8 cellular contexts compared by ENCODE assay signal in genomic region chr17:58082341-58082869, GRCh38. TPM values are rescaled to one million over a fixed set of nuclear protein-coding genes. Genes with fewer than 3 reads are reported as not detected.
DNase-seq lines count a peak whose midpoint lies in the region; ATAC-seq lines count a peak whose summit lies in the region.

No MANE protein-coding gene starts in this region.

- H3K27me3 ChIP-seq in ACC112 (ENCODE audit: insufficient read depth, low read length) (peaks cover 26% of the 10 kb centered on the region), HUES6 (ENCODE audit: control insufficient read depth, insufficient read depth, low read length) (peaks cover 3% of the 10 kb centered on the region; the same call in 1 of the 2 replicates)

- H3K4me3 ChIP-seq in ACC112 (ENCODE audit: low read depth, low read length), result no peak overlapping the region
- peak overlapping the region; percentile 57 for H3K4me3 ChIP-seq in HUES6 (ENCODE audit: low read depth, low read length)

- no peak for ATAC-seq in natural killer cell treated with Interleukin-12 subunit alpha and Interleukin-12 subunit beta and Interleukin-15 and Interleukin-18, amount 100 ng/mL, for 72 hours
- no peak for ATAC-seq in GM18909 (IDR thresholded peaks at IDR 0.05; ENCODE audit: poor library complexity, unreplicated experiment)

- H3K9me3 Mint-ChIP-seq in natural killer cell treated with Interleukin-12 subunit alpha and Interleukin-12 subunit beta and Interleukin-15 and Interleukin-18, amount 100 ng/mL, for 72 hours, result no peaks in the 10 kb centered on the region

- no peak overlapping the region for H3K4me3 Mint-ChIP-seq in natural killer cell treated with Interleukin-12 subunit alpha and Interleukin-12 subunit beta and Interleukin-15 and Interleukin-18, amount 100 ng/mL, for 72 hours

- H2AFZ ChIP-seq in ACC112 (ENCODE audit: low read length, unreplicated experiment), result peak overlapping the region; percentile 98

- H3K36me3 ChIP-seq in ACC112 (ENCODE audit: insufficient read depth, low read length) (peaks cover 8% of the 10 kb centered on the region; the same call in 1 of the 2 replicates), HUES6 (ENCODE audit: control insufficient read depth, insufficient read depth, low read length) (peaks cover 25% of the 10 kb centered on the region)

- no peak overlapping the region for H3K27ac ChIP-seq in ACC112 (ENCODE audit: low read depth, low read length)
- H3K27ac ChIP-seq in HUES6 (ENCODE audit: low read depth, low read length), result peak overlapping the region; percentile 81; the same call in 1 of the 2 replicates
- H3K27ac ChIP-seq in cingulate gyrus (ENCODE audit: low read depth, low read length), result peak overlapping the region; percentile 83

- peaks cover 10 to 15% of the 10 kb centered on the region in 2 donors for H3K27me3 Mint-ChIP-seq in natural killer cell treated with Interleukin-12 subunit alpha and Interleukin-12 subunit beta and Interleukin-15 and Interleukin-18, amount 100 ng/mL, for 72 hours

- peak overlapping the region; percentile 85 for H3K9ac ChIP-seq in HUES6 (ENCODE audit: low read length)

- peaks cover 39% of the 10 kb centered on the region for H3K79me2 ChIP-seq in ACC112 (ENCODE audit: control insufficient read depth, insufficient read depth, low read length, unreplicated experiment)

- H3K4me1 Mint-ChIP-seq in natural killer cell treated with Interleukin-12 subunit alpha and Interleukin-12 subunit beta and Interleukin-15 and Interleukin-18, amount 100 ng/mL, for 72 hours (ENCODE audit: low read depth in 2 of 2), result peaks cover 13 to 18% of the 10 kb centered on the region in 2 donors

- peaks cover 8% of the 10 kb centered on the region for H3K36me3 Mint-ChIP-seq in natural killer cell treated with Interleukin-12 subunit alpha and Interleukin-12 subunit beta and Interleukin-15 and Interleukin-18, amount 100 ng/mL, for 72 hours

- no peaks in the 10 kb centered on the region for H3K9me3 ChIP-seq in HUES6 (ENCODE audit: control insufficient read depth, insufficient read depth, low read depth, low read length)

- H3K4me1 ChIP-seq in ACC112 (ENCODE audit: control insufficient read depth, insufficient read depth, low read length, unreplicated experiment) (peaks cover 17% of the 10 kb centered on the region), HUES6 (ENCODE audit: control insufficient read depth, insufficient read depth, low read length) (peaks cover 27% of the 10 kb centered on the region)

- no peak for DNase-seq in natural killer cell treated with Interleukin-12 subunit alpha and Interleukin-12 subunit beta and Interleukin-15 and Interleukin-18, amount 100 ng/mL, for 72 hours (ENCODE audit: low spot score)
- no peak for DNase-seq in Kasumi-1 (lab: John Stamatoyannopoulos, UW)
- no peak for DNase-seq in T-helper 9 cell
- DNase-seq in HPDE6-E6E7 (ENCODE audit: extremely low spot score), result no peak

- peak overlapping the region; percentile 59 to 61 for H3K27ac Mint-ChIP-seq in natural killer cell treated with Interleukin-12 subunit alpha and Interleukin-12 subunit beta and Interleukin-15 and Interleukin-18, amount 100 ng/mL, for 72 hours

RNA-seq across cellular contexts. Expression of gene DYNLL2, which starts 0.8 kb away (rescaled TPM):
- total RNA-seq in natural killer cell treated with Interleukin-12 subunit alpha and Interleukin-12 subunit beta and Interleukin-15 and Interleukin-18, amount 100 ng/mL, for 72 hours, result 10 to 100 TPM; 27.9 to 37.9 TPM
